Comparison of ENCODE assay signal across 1 cellular context in the genomic region with DNA sequence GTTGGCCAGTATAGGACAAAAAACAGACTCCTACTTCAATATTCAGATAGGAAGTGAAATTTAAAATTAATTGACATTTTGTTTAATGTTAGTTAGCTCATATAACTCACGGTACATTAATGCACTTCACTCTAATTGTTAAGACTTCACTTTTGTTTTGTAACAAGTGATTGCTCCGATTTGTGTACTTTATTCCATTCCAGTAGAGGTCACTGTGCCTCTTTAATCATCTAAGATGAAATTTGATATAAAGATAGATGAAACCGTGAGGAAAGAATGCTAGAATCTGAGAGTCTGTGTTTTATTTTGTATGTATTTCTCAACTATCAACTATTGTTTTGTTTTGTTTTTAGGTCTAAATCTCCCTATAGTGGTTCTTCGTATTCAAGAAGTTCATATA.
TF ChIP-seq lines count a peak whose summit lies in the region.

No MANE protein-coding gene starts in this region.

TF ChIP-seq in endothelial cell of umbilical vein, 7 proteins besides CTCF, POLR2A, EP300 and RAD21 (continued from another document):
- TF ChIP-seq POLR2AphosphoS5 (IDR thresholded peaks at IDR 0.05; ENCODE audit: insufficient read depth, low read depth, low read length) = no peak
